Comparison of ENCODE assay signal across 8 cellular contexts in genomic region chr7:43735802-43736603, GRCh38.
DNase-seq lines count a peak whose midpoint lies in the region; ATAC-seq lines count a peak whose summit lies in the region.

No MANE protein-coding gene starts in this region.

- DNase-seq in stimulated activated naive CD4-positive, alpha-beta T cell treated with Interleukin-2 at 50 U/mL for 16 hours (lab: John Stamatoyannopoulos, UW) = peak; percentile 14
- no peak for DNase-seq in stimulated activated naive CD4-positive, alpha-beta T cell (lab: John Stamatoyannopoulos, UW)
- peak; percentile 36 for DNase-seq in activated naive CD4-positive, alpha-beta T cell treated with anti-CD3 and anti-CD28 coated beads, Interleukin-2, amount 50 U/mL, for 16 hours
- DNase-seq in COLO668 (lab: John Stamatoyannopoulos, UW; ENCODE audit: unreplicated experiment) (no peak), epidermal melanocyte (ENCODE audit: insufficient read length, low spot score) (no peak), iPS-NIHi11 (ENCODE audit: low spot score) (no peak)

- ATAC-seq in HG03108 (IDR thresholded peaks at IDR 0.05; ENCODE audit: unreplicated experiment) (peak; percentile 68), GM21737 (IDR thresholded peaks at IDR 0.05; ENCODE audit: unreplicated experiment) (no peak)

Comparison
In these comparisons a context has a peak if more than half of its experiments do, and no peak if none do; other contexts are left out.
1. DNase-seq: peak in stimulated activated naive CD4-positive, alpha-beta T cell treated with Interleukin-2 at 50 U/mL for 16 hours (single experiment) and activated naive CD4-positive, alpha-beta T cell treated with anti-CD3 and anti-CD28 coated beads, Interleukin-2, amount 50 U/mL, for 16 hours (single experiment); none in stimulated activated naive CD4-positive, alpha-beta T cell (0 of 6), COLO668 (single experiment), epidermal melanocyte (single experiment) and iPS-NIHi11 (single experiment).